Comparison of ENCODE assay signal across 1 cellular context in genomic region chr5:134083517-134083916, GRCh38.
TF ChIP-seq lines count a peak whose summit lies in the region.

No MANE protein-coding gene starts in this region.

TF ChIP-seq in A549, 52 proteins besides CTCF, POLR2A, EP300 and RAD21 (continued from another document):
- no peak for TF ChIP-seq E2F6 (IDR thresholded peaks at IDR 0.05; ENCODE audit: borderline replicate concordance, low read depth)
- TF ChIP-seq CHD4 (IDR thresholded peaks at IDR 0.05; ENCODE audit: borderline replicate concordance): no peak
- TF ChIP-seq JUNB (IDR thresholded peaks at IDR 0.05): no peak
- TF ChIP-seq EHF (CRISPR knock-in tag; IDR thresholded peaks at IDR 0.05): no peak
- no peak for TF ChIP-seq SMC3 (IDR thresholded peaks at IDR 0.05)
- no peak for TF ChIP-seq CHD2 (IDR thresholded peaks at IDR 0.05; ENCODE audit: low read length, partially characterized antibody)
- TF ChIP-seq RCOR1 (IDR thresholded peaks at IDR 0.05; ENCODE audit: low read depth, low read length): no peak
- TF ChIP-seq NFE2L2 (conservative IDR thresholded peaks at IDR 0.05; ENCODE audit: low read length): no peak
- TF ChIP-seq, protein P1, sequence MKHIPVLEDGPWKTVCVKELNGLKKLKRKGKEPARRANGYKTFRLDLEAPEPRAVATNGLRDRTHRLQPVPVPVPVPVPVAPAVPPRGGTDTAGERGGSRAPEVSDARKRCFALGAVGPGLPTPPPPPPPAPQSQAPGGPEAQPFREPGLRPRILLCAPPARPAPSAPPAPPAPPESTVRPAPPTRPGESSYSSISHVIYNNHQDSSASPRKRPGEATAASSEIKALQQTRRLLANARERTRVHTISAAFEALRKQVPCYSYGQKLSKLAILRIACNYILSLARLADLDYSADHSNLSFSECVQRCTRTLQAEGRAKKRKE (CRISPR knock-in tag; IDR thresholded peaks at IDR 0.05; ENCODE audit: low read depth): no peak
- TF ChIP-seq, protein P2, sequence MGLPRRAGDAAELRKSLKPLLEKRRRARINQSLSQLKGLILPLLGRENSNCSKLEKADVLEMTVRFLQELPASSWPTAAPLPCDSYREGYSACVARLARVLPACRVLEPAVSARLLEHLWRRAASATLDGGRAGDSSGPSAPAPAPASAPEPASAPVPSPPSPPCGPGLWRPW (IDR thresholded peaks at IDR 0.05): no peak
- TF ChIP-seq CEBPB (IDR thresholded peaks at IDR 0.05): no peak
- TF ChIP-seq, protein P3, sequence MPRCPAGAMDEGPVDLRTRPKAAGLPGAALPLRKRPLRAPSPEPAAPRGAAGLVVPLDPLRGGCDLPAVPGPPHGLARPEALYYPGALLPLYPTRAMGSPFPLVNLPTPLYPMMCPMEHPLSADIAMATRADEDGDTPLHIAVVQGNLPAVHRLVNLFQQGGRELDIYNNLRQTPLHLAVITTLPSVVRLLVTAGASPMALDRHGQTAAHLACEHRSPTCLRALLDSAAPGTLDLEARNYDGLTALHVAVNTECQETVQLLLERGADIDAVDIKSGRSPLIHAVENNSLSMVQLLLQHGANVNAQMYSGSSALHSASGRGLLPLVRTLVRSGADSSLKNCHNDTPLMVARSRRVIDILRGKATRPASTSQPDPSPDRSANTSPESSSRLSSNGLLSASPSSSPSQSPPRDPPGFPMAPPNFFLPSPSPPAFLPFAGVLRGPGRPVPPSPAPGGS (IDR thresholded peaks at IDR 0.05): no peak
